24 cellular contexts compared by ENCODE assay signal in the genomic region with DNA sequence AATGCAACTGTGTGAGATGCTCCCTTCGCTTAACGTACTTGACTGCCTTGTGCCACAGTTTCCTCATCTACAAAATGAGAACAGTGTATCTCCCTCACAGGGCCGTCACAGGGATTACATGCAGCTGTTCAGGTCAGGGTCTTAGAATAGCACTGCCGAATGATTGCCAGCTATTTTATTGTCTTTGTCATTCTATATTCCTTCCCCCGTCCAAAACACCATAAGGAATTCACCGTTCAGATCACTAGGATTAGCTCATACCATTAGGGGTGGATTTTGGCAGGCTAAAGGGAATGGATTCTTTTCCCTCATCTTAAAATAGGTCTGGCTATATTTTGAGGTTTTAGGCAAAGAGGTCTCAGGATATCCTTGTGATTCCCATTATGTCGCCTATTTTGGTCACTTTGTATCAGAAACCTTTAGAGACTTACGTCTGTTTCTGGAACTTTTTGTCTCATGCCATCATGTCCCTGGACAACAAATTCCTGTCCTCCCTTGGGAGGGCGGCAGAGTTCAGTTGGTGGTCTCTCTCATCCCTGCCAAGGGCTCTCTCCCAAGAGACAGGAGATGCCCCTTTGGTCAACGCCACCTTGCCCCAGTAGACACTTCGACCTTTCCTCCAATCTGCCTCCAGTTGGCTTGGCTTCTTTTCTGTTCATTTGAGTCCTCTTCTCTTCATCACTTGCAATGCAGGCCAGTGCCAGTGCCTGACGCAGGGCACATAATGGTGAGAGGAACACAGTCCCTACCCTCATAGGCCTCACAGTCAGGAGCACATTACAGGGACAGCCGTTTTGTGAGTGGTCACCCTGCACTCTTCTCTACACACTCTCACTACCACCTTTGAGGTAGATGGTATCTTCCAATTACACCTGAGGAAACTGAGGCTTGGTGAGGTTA.
DNase-seq lines count a peak whose midpoint lies in the region; ATAC-seq and TF ChIP-seq lines count a peak whose summit lies in the region.
"Had no signal": no experiment of that assay in that cellular context is flagged by ENCODE, and none has a peak within 500 bp of the region (broad histone marks: within the 10 kb centered on the region; RNA-seq: fewer than 3 reads in every experiment).

No MANE protein-coding gene starts in this region.

- H3K4me1 Mint-ChIP-seq in CD14-positive monocyte (peaks cover 1% of the 10 kb centered on the region), T-helper 17 cell (peaks cover 35% of the 10 kb centered on the region)

- H3K36me3 ChIP-seq in esophagus muscularis mucosa, result peaks cover 0 to 76% (median 41%) of the 10 kb centered on the region in 4 donors
- H3K36me3 ChIP-seq in psoas muscle (ENCODE audit: insufficient read depth in 1 of 2, low read depth in 1 of 2), result no peaks in the 10 kb centered on the region
- H3K36me3 ChIP-seq: SJSA1 had no signal

- H3K36me3 Mint-ChIP-seq in CD14-positive monocyte, result peaks cover 70 to 75% of the 10 kb centered on the region in 2 donors
- H3K36me3 Mint-ChIP-seq in T-helper 17 cell (ENCODE audit: low read depth), result peaks cover 4% of the 10 kb centered on the region

- ATAC-seq in T-helper 17 cell, result no peak
- ATAC-seq in psoas muscle, result peak; percentile 92 to 93 (median 92)
- no peak for ATAC-seq in GM18519 (IDR thresholded peaks at IDR 0.05; ENCODE audit: low FRiP score, unreplicated experiment)
- ATAC-seq in HG02870 (IDR thresholded peaks at IDR 0.05; ENCODE audit: unreplicated experiment), result no peak
- ATAC-seq: CD8-positive, alpha-beta T cell; naive thymus-derived CD8-positive, alpha-beta T cell; stimulated activated naive CD8-positive, alpha-beta T cell treated with anti-CD3 and anti-CD28 coated beads, Interleukin-15, Interleukin-2, amounts not matched to agents 100 U/mL and 50 U/mL, for 24 hours had no signal

- no peak overlapping the region for H3K4me3 Mint-ChIP-seq in CD14-positive monocyte
- H3K4me3 Mint-ChIP-seq in T-helper 17 cell, result peak overlapping the region; percentile 39
- H3K4me3 Mint-ChIP-seq: CD8-positive, alpha-beta T cell; naive thymus-derived CD8-positive, alpha-beta T cell had no signal

- no peaks in the 10 kb centered on the region for H3K9me3 ChIP-seq in T-helper 17 cell (ENCODE audit: control insufficient read depth, low read length, poor library complexity, severe bottlenecking)
- no peaks in the 10 kb centered on the region for H3K9me3 ChIP-seq in esophagus muscularis mucosa
- no peaks in the 10 kb centered on the region for H3K9me3 ChIP-seq in psoas muscle
- H3K9me3 ChIP-seq: body of pancreas, SJSA1 had no signal

- TF ChIP-seq CTCF in CD14-positive monocyte (IDR thresholded peaks at IDR 0.05) (no peak), esophagus muscularis mucosa (IDR thresholded peaks at IDR 0.05) (peak in 1 of 3 experiments; percentile 11), psoas muscle (IDR thresholded peaks at IDR 0.05) (peak; percentile 32)

- intact Hi-C loops in CD14-positive monocyte (cut with micrococcal nuclease), result no loop called here
- intact Hi-C loops in esophagus muscularis mucosa (cut with DNase I), result loop anchor here (10.0 kb wide), 1 partner anchor 247 kb away; no protein-coding TSS in a partner anchor
- intact Hi-C loops in psoas muscle (cut with DNase I), result loop anchor here in 1 of 2 donors (5.0 kb wide), 1 partner anchor 85 kb away; no protein-coding TSS in a partner anchor

- DNase-seq in CD14-positive monocyte (ENCODE audit: low spot score), result no peak
- DNase-seq in T-helper 17 cell, result no peak
- DNase-seq in esophagus muscularis mucosa (ENCODE audit: extremely low spot score), result no peak
- peak; percentile 31 to 70 for DNase-seq in psoas muscle
- no peak for DNase-seq in iPS-NIHi11 (ENCODE audit: low spot score)
- no peak for DNase-seq in central memory CD4-positive, alpha-beta T cell
- DNase-seq: activated CD4-positive, alpha-beta T cell treated with anti-CD3 and anti-CD28 coated beads for 1 hour; activated CD8-positive, alpha-beta memory T cell treated with anti-CD3 and anti-CD28 coated beads, Interleukin-2, amount 50 U/mL, for 48 hours; activated naive CD4-positive, alpha-beta T cell treated with Interleukin-2 at 50 U/mL for 16 hours; CD8-positive, alpha-beta T cell; dermis blood vessel endothelial cell; DMS79; erythroblast; Karpas-422; naive thymus-derived CD8-positive, alpha-beta T cell; NCI-H1105 treated with DMSO at 0.1 percent for 48 hours; NCI-H2107; NCI-H526; OCI-M1; stimulated activated naive CD8-positive, alpha-beta T cell treated with anti-CD3 and anti-CD28 coated beads, Interleukin-15, Interleukin-2, amounts not matched to agents 100 U/mL and 50 U/mL, for 24 hours had no signal

- H3K27ac ChIP-seq in esophagus muscularis mucosa (replicated peaks in 1 of 4) (peak overlapping the region; percentile 57 to 74 (median 68)), psoas muscle (peak overlapping the region; percentile 80)
- H3K27ac ChIP-seq: SJSA1 had no signal

- 73% methylated on average over 13 of the region's 13 CpGs for WGBS in esophagus muscularis mucosa
- WGBS in psoas muscle, 3 donors, result 23 to 33% (median 31%) methylated on average over 13 of the region's 13 CpGs

- H3K27me3 Mint-ChIP-seq in CD14-positive monocyte (ENCODE audit: low read depth in 3 of 3) (no peaks in the 10 kb centered on the region), T-helper 17 cell (no peaks in the 10 kb centered on the region)
- H3K27me3 Mint-ChIP-seq: naive thymus-derived CD8-positive, alpha-beta T cell had no signal

- peak; percentile 41 for TF ChIP-seq EP300 in esophagus muscularis mucosa (IDR thresholded peaks at IDR 0.05)

- no peak overlapping the region for H3K4me3 ChIP-seq in esophagus muscularis mucosa
- no peak overlapping the region for H3K4me3 ChIP-seq in psoas muscle
- H3K4me3 ChIP-seq: body of pancreas, SJSA1 had no signal

- H3K9me3 Mint-ChIP-seq in CD14-positive monocyte, result no peaks in the 10 kb centered on the region
- H3K9me3 Mint-ChIP-seq: CD8-positive, alpha-beta T cell; naive thymus-derived CD8-positive, alpha-beta T cell had no signal

- peaks cover 0 to 74% (median 44%) of the 10 kb centered on the region in 4 donors for H3K4me1 ChIP-seq in esophagus muscularis mucosa
- peaks cover 18% of the 10 kb centered on the region for H3K4me1 ChIP-seq in psoas muscle

- no peak for TF ChIP-seq POLR2A in esophagus muscularis mucosa (IDR thresholded peaks at IDR 0.05; ENCODE audit: low read depth)

- H3K27ac Mint-ChIP-seq in CD14-positive monocyte (peak overlapping the region in 5 of 7 donors; percentile 10 to 71 (median 54)), T-helper 17 cell (peak overlapping the region; percentile 4)
- H3K27ac Mint-ChIP-seq: CD8-positive, alpha-beta T cell had no signal

- H3K27me3 ChIP-seq in esophagus muscularis mucosa, result no peaks in the 10 kb centered on the region
- no peaks in the 10 kb centered on the region for H3K27me3 ChIP-seq in psoas muscle (ENCODE audit: insufficient read depth in 3 of 3, low read length in 2 of 3)
- H3K27me3 ChIP-seq: body of pancreas, SJSA1 had no signal

Comparison
In these comparisons a context has a peak if more than half of its experiments do, and no peak if none do; other contexts are left out.
1. DNase-seq: peak in psoas muscle (2 of 2); none in CD14-positive monocyte (single experiment), T-helper 17 cell (0 of 3), esophagus muscularis mucosa (single experiment), iPS-NIHi11 (single experiment) and central memory CD4-positive, alpha-beta T cell (single experiment).
2. ATAC-seq: peak in psoas muscle (4 of 4); none in T-helper 17 cell (single experiment), GM18519 (single experiment) and HG02870 (single experiment).